1 cellular context compared by ENCODE assay signal in genomic region chr10:86727992-86728559, GRCh38.
TF ChIP-seq lines count a peak whose summit lies in the region.

No MANE protein-coding gene starts in this region.

TF ChIP-seq in GM23338, 12 proteins besides CTCF, POLR2A, EP300 and RAD21 (continued from another document):
- TF ChIP-seq ZNF462 (CRISPR knock-in tag; IDR thresholded peaks at IDR 0.05): no peak
- no peak for TF ChIP-seq CREB1 (CRISPR knock-in tag; IDR thresholded peaks at IDR 0.05; ENCODE audit: low read depth)
- TF ChIP-seq NANOG (IDR thresholded peaks at IDR 0.05; ENCODE audit: borderline replicate concordance): no peak
